ENCODE assay signal across 8 cellular contexts in genomic region chr19:19321143-19321577, GRCh38. TPM values are rescaled to one million over a fixed set of nuclear protein-coding genes. Genes with fewer than 3 reads are reported as not detected.
A peak's percentile ranks its signal among the peaks of the same experiment; 100 is the strongest.
DNase-seq lines count a peak whose midpoint lies in the region; ATAC-seq, FAIRE-seq and TF ChIP-seq lines count a peak whose summit lies in the region.

No MANE protein-coding gene starts in this region.

- H3K27ac Mint-ChIP-seq in activated T-cell treated with anti-CD3 and anti-CD28 coated beads, Interleukin-2, amount 50 U/mL, for 72 hours = peak overlapping the region; percentile 88

- H3K27ac ChIP-seq in KMS-11 = peak overlapping the region; percentile 65
- H3K27ac ChIP-seq in left ventricle myocardium inferior (replicated peaks) = peak overlapping the region; percentile 93

- peaks cover 56% of the 10 kb centered on the region for H3K4me1 Mint-ChIP-seq in activated T-cell treated with anti-CD3 and anti-CD28 coated beads, Interleukin-2, amount 50 U/mL, for 72 hours (ENCODE audit: low read depth)

- H3K79me2 ChIP-seq in KMS-11 (ENCODE audit: insufficient read depth, low read depth) = peaks cover 76% of the 10 kb centered on the region

- H3K4me1 ChIP-seq in KMS-11 (ENCODE audit: low read depth, poor library complexity, severe bottlenecking) = peaks cover 19% of the 10 kb centered on the region
- peaks cover 69% of the 10 kb centered on the region for H3K4me1 ChIP-seq in left ventricle myocardium inferior

- intact Hi-C loops in left ventricle myocardium inferior (cut with micrococcal nuclease) = no loop called here

- H3K36me3 ChIP-seq in KMS-11 (ENCODE audit: insufficient read depth) (no peaks in the 10 kb centered on the region; the same call in 1 of the 2 replicates), left ventricle myocardium inferior (peaks cover 33% of the 10 kb centered on the region)

- no peaks in the 10 kb centered on the region for H3K9me3 ChIP-seq in left ventricle myocardium inferior (replicated peaks)

- peak overlapping the region; percentile 96 for H3K4me2 ChIP-seq in KMS-11

- H4K20me1 ChIP-seq in KMS-11 (ENCODE audit: insufficient read depth) = no peaks in the 10 kb centered on the region

- no peak overlapping the region for H3K4me3 ChIP-seq in KMS-11 (IDR thresholded peaks at IDR 0.05; ENCODE audit: insufficient read depth, low read depth, low read length)
- peak overlapping the region; percentile 100 for H3K4me3 ChIP-seq in left ventricle myocardium inferior
- peak overlapping the region; percentile 94 for H3K4me3 ChIP-seq in retinal pigment epithelial cell (ENCODE audit: low read length)

- H3K27me3 Mint-ChIP-seq in activated T-cell treated with anti-CD3 and anti-CD28 coated beads, Interleukin-2, amount 50 U/mL, for 72 hours (ENCODE audit: low read depth) = no peaks in the 10 kb centered on the region

- TF ChIP-seq CTCF in KMS-11 (conservative IDR thresholded peaks at IDR 0.05; ENCODE audit: low read depth, low read length) (no peak), left ventricle myocardium inferior (IDR thresholded peaks at IDR 0.05; ENCODE audit: borderline replicate concordance) (no peak), retinal pigment epithelial cell (conservative IDR thresholded peaks at IDR 0.05; ENCODE audit: low read depth, low read length) (peak; percentile 17)

- H2AFZ ChIP-seq in KMS-11 (ENCODE audit: low read depth) = peak overlapping the region; percentile 68

- no peak for TF ChIP-seq POLR2A in GM12891 (IDR thresholded peaks at IDR 0.05; ENCODE audit: low read depth, low read length)

- H3K27me3 ChIP-seq in KMS-11 (ENCODE audit: insufficient read depth, low read depth) (no peaks in the 10 kb centered on the region), left ventricle myocardium inferior (ENCODE audit: low read depth) (no peaks in the 10 kb centered on the region)

- H3K36me3 Mint-ChIP-seq in activated T-cell treated with anti-CD3 and anti-CD28 coated beads, Interleukin-2, amount 50 U/mL, for 72 hours (ENCODE audit: insufficient read depth in 2 of 2) = peaks cover 3 to 19% of the 10 kb centered on the region in 2 donors

- no peaks in the 10 kb centered on the region for H3K9me3 Mint-ChIP-seq in activated T-cell treated with anti-CD3 and anti-CD28 coated beads, Interleukin-2, amount 50 U/mL, for 72 hours

- peak overlapping the region; percentile 94 to 99 for H3K4me3 Mint-ChIP-seq in activated T-cell treated with anti-CD3 and anti-CD28 coated beads, Interleukin-2, amount 50 U/mL, for 72 hours

- no peak for DNase-seq in GM12891 (ENCODE audit: insufficient read length, low spot score)
- no peak for DNase-seq in activated T-cell treated with anti-CD3 and anti-CD28 coated beads, Interleukin-2, amount 50 U/mL, for 72 hours
- no peak for DNase-seq in left ventricle myocardium inferior
- peak; percentile 3 for DNase-seq in retinal pigment epithelial cell (ENCODE audit: low read depth)

- H3K9ac ChIP-seq in KMS-11 = peak overlapping the region; percentile 94

- ATAC-seq in activated T-cell treated with anti-CD3 and anti-CD28 coated beads, Interleukin-2, amount 50 U/mL, for 72 hours (replicated peaks in 1 of 2) = no peak
- no peak for ATAC-seq in GM18519 (IDR thresholded peaks at IDR 0.05; ENCODE audit: low FRiP score, unreplicated experiment)
- no peak for ATAC-seq in HG03521 (IDR thresholded peaks at IDR 0.05; ENCODE audit: unreplicated experiment)
- no peak for ATAC-seq in GM19452 (IDR thresholded peaks at IDR 0.05; ENCODE audit: unreplicated experiment)

- peak; percentile 16 for FAIRE-seq in GM12891 (lab: Jason Lieb, UNC)

TF ChIP-seq in GM12891, 5 proteins besides CTCF, POLR2A, EP300 and RAD21:
- TF ChIP-seq PAX5 (IDR thresholded peaks at IDR 0.05; ENCODE audit: insufficient read depth, low read length, severe bottlenecking) (no peak), TAF1 (IDR thresholded peaks at IDR 0.05; ENCODE audit: low read depth, low read length) (no peak)

RNA-seq across cellular contexts. Expression of gene MAU2, which starts 0.5 kb away (rescaled TPM):
- 17.0 TPM for polyA plus RNA-seq in GM12891 (2012; ENCODE audit: low read depth, missing spikeins)
- total RNA-seq in activated T-cell treated with anti-CD3 and anti-CD28 coated beads, Interleukin-2, amount 50 U/mL, for 72 hours = 10 to 100 TPM; 64.2 to 68.5 TPM
- 33.0 TPM for total RNA-seq in left ventricle myocardium inferior

RNA-seq across cellular contexts. Expression of gene SUGP1, which starts 0.9 kb away (rescaled TPM):
- 36.4 TPM for polyA plus RNA-seq in GM12891 (2012; ENCODE audit: low read depth, missing spikeins)
- 10 to 100 TPM; 67.3 to 69.9 TPM for total RNA-seq in activated T-cell treated with anti-CD3 and anti-CD28 coated beads, Interleukin-2, amount 50 U/mL, for 72 hours
- total RNA-seq in left ventricle myocardium inferior = 44.7 TPM

RNA-seq across cellular contexts. Expression of gene TM6SF2, which starts 48.1 kb away (rescaled TPM):
- not detected for polyA plus RNA-seq in GM12891 (2012; ENCODE audit: low read depth, missing spikeins)
- total RNA-seq in activated T-cell treated with anti-CD3 and anti-CD28 coated beads, Interleukin-2, amount 50 U/mL, for 72 hours = not detected
- 0.30 TPM for total RNA-seq in left ventricle myocardium inferior
